In the genomic region with DNA sequence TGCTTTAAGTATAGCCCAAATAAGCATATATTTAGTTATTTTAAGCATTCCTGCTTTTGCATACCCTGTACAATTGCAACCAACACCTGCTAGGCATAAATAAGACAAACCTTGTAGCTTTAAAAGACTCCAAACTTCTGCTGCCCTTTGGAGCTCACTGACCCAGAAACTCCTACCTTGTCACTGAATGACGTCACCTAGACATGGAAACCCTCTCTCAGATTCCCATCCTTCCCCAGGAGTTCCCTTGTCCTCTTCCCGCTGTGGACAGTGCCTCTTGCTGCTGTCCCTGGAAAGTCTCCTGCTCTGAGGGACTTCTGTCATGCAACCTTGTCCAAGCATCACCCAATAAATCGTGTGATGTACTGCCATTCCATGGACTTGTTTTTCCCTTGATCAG, we compare ENCODE assay signal across 33 cellular contexts.
"Had no signal": no experiment of that assay in that cellular context is flagged by ENCODE, and none has a peak within 500 bp of the region (broad histone marks: within the 10 kb centered on the region; RNA-seq: fewer than 3 reads in every experiment).

No MANE protein-coding gene starts in this region.

- DNase-seq: activated effector memory CD4-positive, alpha-beta T cell treated with anti-CD3 and anti-CD28 coated beads, Interleukin-2, amount 50 U/mL, for 16 hours; activated effector memory CD4-positive, alpha-beta T cell treated with Interleukin-2 at 50 U/mL for 16 hours; activated gamma-delta T cell; activated gamma-delta T cell treated with Interleukin-2 at 50 U/mL for 16 hours; activated naive CD4-positive, alpha-beta T cell; activated naive CD4-positive, alpha-beta T cell treated with anti-CD3 and anti-CD28 coated beads for 36 hours; activated naive CD4-positive, alpha-beta T cell treated with anti-CD3 and anti-CD28 coated beads, Interleukin-2, amount 10 ng/mL, durations not matched to agents 7 days and 5 days; activated naive CD4-positive, alpha-beta T cell treated with anti-CD3 and anti-CD28 coated beads, Interleukin-2, amount 50 U/mL, for 16 hours; activated naive CD4-positive, alpha-beta T cell treated with Interleukin-2 at 50 U/mL for 16 hours; activated naive CD8-positive, alpha-beta T cell treated with anti-CD3 and anti-CD28 coated beads for 36 hours; activated naive CD8-positive, alpha-beta T cell treated with anti-CD3 and anti-CD28 coated beads, Interleukin-2, amount 10 ng/mL, durations not matched to agents 7 days and 5 days; activated naive CD8-positive, alpha-beta T cell treated with anti-CD3 and anti-CD28 coated beads, Interleukin-2, amount 50 U/mL, for 24 hours; activated T-cell treated with anti-CD3 and anti-CD28 coated beads, Interleukin-2, amount 50 U/mL, for 24 hours; activated T-cell treated with anti-CD3 and anti-CD28 coated beads, Interleukin-2, amount 50 U/mL, for 4 hours; activated T-cell treated with anti-CD3 and anti-CD28 coated beads, Interleukin-2, amount 50 U/mL, for 48 hours; activated T-cell treated with anti-CD3 and anti-CD28 coated beads, Interleukin-2, amount 50 U/mL, for 72 hours; adrenal gland; amniotic stem cell; amygdala; anterior cingulate cortex; aorta; body of pancreas; brain microvascular endothelial cell; caudate nucleus; central memory CD4-positive, alpha-beta T cell; cerebellar nuclear complex had no signal

- H3K36me3 ChIP-seq: adrenal gland, ascending aorta, brain microvascular endothelial cell, breast epithelium, cardiac muscle cell had no signal

- FAIRE-seq: astrocyte, bronchial epithelial cell had no signal

- H3K4me1 ChIP-seq: adrenal gland, ascending aorta, breast epithelium had no signal

- H3K27ac ChIP-seq: adrenal gland, ascending aorta, body of pancreas, brain microvascular endothelial cell, breast epithelium, cardiac muscle cell had no signal

- H3K4me3 ChIP-seq: adrenal gland, ascending aorta, body of pancreas, breast epithelium, cardiac muscle cell had no signal

- H3K27me3 ChIP-seq: adrenal gland, ascending aorta, body of pancreas, brain microvascular endothelial cell, breast epithelium, cardiac muscle cell had no signal

- H3K9me3 ChIP-seq: adrenal gland, ascending aorta, body of pancreas, breast epithelium had no signal

- ATAC-seq: activated naive CD4-positive, alpha-beta T cell treated with anti-CD3 and anti-CD28 coated beads, Interleukin-2, amount 50 U/mL, for 72 hours; activated naive CD8-positive, alpha-beta T cell treated with anti-CD3 and anti-CD28 coated beads, Interleukin-2, amount 50 U/mL, for 24 hours; activated T-cell treated with anti-CD3 and anti-CD28 coated beads, Interleukin-2, amount 50 U/mL, for 4 hours; activated T-cell treated with anti-CD3 and anti-CD28 coated beads, Interleukin-2, amount 50 U/mL, for 72 hours; activated T-helper 17 cell treated with anti-CD3 and anti-CD28 coated beads, Interleukin-2, amount 50 U/mL, for 72 hours; body of pancreas had no signal
